ENCODE assay signal across 11 cellular contexts in the genomic region with DNA sequence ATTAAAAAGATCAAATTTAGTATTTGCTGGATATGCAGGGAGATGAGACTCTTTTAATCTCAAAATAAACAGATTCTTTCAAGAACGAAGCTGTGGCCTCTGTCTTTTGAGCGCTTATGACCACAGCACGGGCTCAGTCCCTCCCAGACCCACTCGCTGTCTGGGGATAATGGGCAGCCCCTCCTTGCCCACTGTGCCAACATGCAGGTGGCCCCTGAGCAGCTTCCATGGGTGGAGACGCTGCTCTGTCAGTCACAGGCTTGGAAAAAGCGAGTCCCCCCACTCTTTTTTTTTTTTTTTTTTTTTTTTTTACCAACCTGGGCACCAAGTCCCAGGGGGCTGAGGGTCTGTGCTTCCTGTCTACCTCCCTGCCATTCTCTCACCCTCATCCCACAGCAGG.
DNase-seq lines count a peak whose midpoint lies in the region; ATAC-seq and TF ChIP-seq lines count a peak whose summit lies in the region.
"Had no signal": no experiment of that assay in that cellular context is flagged by ENCODE, and none has a peak within 500 bp of the region (broad histone marks: within the 10 kb centered on the region; RNA-seq: fewer than 3 reads in every experiment).

No MANE protein-coding gene starts in this region.

- H3K23ac ChIP-seq in trophoblast cell (ENCODE audit: low read length), result no peak overlapping the region

- H4K91ac ChIP-seq in trophoblast cell (ENCODE audit: low read depth, low read length), result peak overlapping the region; percentile 94

- ATAC-seq in HG02588 (IDR thresholded peaks at IDR 0.05; ENCODE audit: unreplicated experiment), result no peak
- ATAC-seq: gastrocnemius medialis had no signal

- H3K79me2 ChIP-seq in trophoblast cell (ENCODE audit: control insufficient read depth, insufficient read depth, low read length, poor library complexity), result peaks cover 4% of the 10 kb centered on the region

- peak overlapping the region in 6 of 11 experiments; percentile 9 to 58 (median 23); a peak in 10 of 22 replicates for H3K9ac ChIP-seq in BLaER1 treated with 17β-estradiol and CSF1 and Interleukin-3, amounts not matched to agents 10 nM and 100 nM
- H3K9ac ChIP-seq in trophoblast cell (ENCODE audit: low read length), result no peak overlapping the region

- intact Hi-C loops in esophagus muscularis mucosa (cut with DNase I), result no loop called here

- H3K79me1 ChIP-seq in trophoblast cell (ENCODE audit: low read length), result peaks cover 19% of the 10 kb centered on the region

- no peak for TF ChIP-seq POLR2A in esophagus muscularis mucosa (IDR thresholded peaks at IDR 0.05; ENCODE audit: low read depth)

- no peak for TF ChIP-seq EP300 in esophagus muscularis mucosa (IDR thresholded peaks at IDR 0.05)

- WGBS in esophagus muscularis mucosa, result 84% methylated on average over 6 of the region's 6 CpGs
- WGBS in trophoblast cell (ENCODE audit: extremely low coverage, insufficient coverage, insufficient read length), result no CpG with 5 or more reads among the region's 6 CpGs

- peak overlapping the region; percentile 77 for H2BK5ac ChIP-seq in trophoblast cell (ENCODE audit: low read depth, low read length, poor library complexity)

- peak overlapping the region; percentile 42 for H4K8ac ChIP-seq in trophoblast cell (ENCODE audit: low read depth, low read length)

- H3K14ac ChIP-seq in trophoblast cell (ENCODE audit: low read length), result peak overlapping the region; percentile 85

- H2AFZ ChIP-seq in trophoblast cell (ENCODE audit: insufficient read depth, low read length, poor library complexity), result peak overlapping the region; percentile 59

- H4K20me1 ChIP-seq in BLaER1 treated with 17β-estradiol and CSF1 and Interleukin-3, amounts not matched to agents 10 nM and 100 nM, result peaks cover 0 to 6% (median 0%) of the 10 kb centered on the region in 11 experiments; a peak in 1 of 22 replicates

- H3K4me2 ChIP-seq in BLaER1 treated with 17β-estradiol and CSF1 and Interleukin-3, amounts not matched to agents 10 nM and 100 nM, result peak overlapping the region; percentile 47 to 80 (median 63)
- no peak overlapping the region for H3K4me2 ChIP-seq in trophoblast cell (ENCODE audit: low read length)

- peak overlapping the region; percentile 82 for H2BK120ac ChIP-seq in trophoblast cell (ENCODE audit: insufficient read depth, low read length, poor library complexity)

- H3K4me3 ChIP-seq in BLaER1 treated with 17β-estradiol and CSF1 and Interleukin-3, amounts not matched to agents 10 nM and 100 nM, result no peak overlapping the region
- H3K4me3 ChIP-seq in SJSA1 (no peak overlapping the region), esophagus muscularis mucosa (no peak overlapping the region), trophoblast cell (ENCODE audit: low read depth, low read length) (no peak overlapping the region)
- H3K4me3 ChIP-seq: gastrocnemius medialis had no signal

- no peaks in the 10 kb centered on the region for H3K36me3 ChIP-seq in BLaER1 treated with 17β-estradiol and CSF1 and Interleukin-3, amounts not matched to agents 10 nM and 100 nM
- H3K36me3 ChIP-seq in SJSA1, result peaks cover 10% of the 10 kb centered on the region; the same call in 1 of the 2 replicates
- H3K36me3 ChIP-seq in esophagus muscularis mucosa, result peaks cover 0 to 28% (median 13%) of the 10 kb centered on the region in 4 donors
- no peaks in the 10 kb centered on the region for H3K36me3 ChIP-seq in trophoblast cell (ENCODE audit: control insufficient read depth in 1 of 2, insufficient read depth in 2 of 2, low read length in 2 of 2)
- H3K36me3 ChIP-seq: gastrocnemius medialis had no signal

- peak overlapping the region; percentile 77 for H2AK5ac ChIP-seq in trophoblast cell (ENCODE audit: low read length)

- peaks cover 14 to 29% (median 19%) of the 10 kb centered on the region in 10 experiments for H3K4me1 ChIP-seq in BLaER1 treated with 17β-estradiol and CSF1 and Interleukin-3, amounts not matched to agents 10 nM and 100 nM
- peaks cover 37% of the 10 kb centered on the region for H3K4me1 ChIP-seq in SJSA1 (replicated peaks)
- peaks cover 16 to 28% (median 23%) of the 10 kb centered on the region in 4 donors for H3K4me1 ChIP-seq in esophagus muscularis mucosa
- H3K4me1 ChIP-seq in trophoblast cell (ENCODE audit: control insufficient read depth in 1 of 2, insufficient read depth in 2 of 2, low read length in 2 of 2), result peaks cover 29 to 33% of the 10 kb centered on the region in 2 experiments
- H3K4me1 ChIP-seq: gastrocnemius medialis had no signal

- H3K18ac ChIP-seq in trophoblast cell (ENCODE audit: low read length), result peak overlapping the region; percentile 48

- no peaks in the 10 kb centered on the region for H3K9me3 ChIP-seq in BLaER1 treated with 17β-estradiol and CSF1 and Interleukin-3, amounts not matched to agents 10 nM and 100 nM (replicated peaks in 1 of 11)
- H3K9me3 ChIP-seq in SJSA1 (replicated peaks) (no peaks in the 10 kb centered on the region), esophagus muscularis mucosa (no peaks in the 10 kb centered on the region), trophoblast cell (ENCODE audit: insufficient read depth, low read depth, low read length) (peaks cover 5% of the 10 kb centered on the region)
- H3K9me3 ChIP-seq: gastrocnemius medialis had no signal

- H3K27me3 ChIP-seq in BLaER1 treated with 17β-estradiol and CSF1 and Interleukin-3, amounts not matched to agents 10 nM and 100 nM, result peaks cover 0 to 27% (median 0%) of the 10 kb centered on the region in 11 experiments; a peak in 4 of 22 replicates
- no peaks in the 10 kb centered on the region for H3K27me3 ChIP-seq in SJSA1 (replicated peaks)
- H3K27me3 ChIP-seq in esophagus muscularis mucosa, result no peaks in the 10 kb centered on the region
- no peaks in the 10 kb centered on the region for H3K27me3 ChIP-seq in trophoblast cell (ENCODE audit: insufficient read depth, low read length)
- H3K27me3 ChIP-seq: gastrocnemius medialis had no signal

- no peak for TF ChIP-seq CTCF in esophagus muscularis mucosa (IDR thresholded peaks at IDR 0.05)

- no peak overlapping the region for H4K12ac ChIP-seq in trophoblast cell (ENCODE audit: low read depth, low read length)

- H3K27ac ChIP-seq in BLaER1 treated with 17β-estradiol and CSF1 and Interleukin-3, amounts not matched to agents 10 nM and 100 nM, result peak overlapping the region in 7 of 11 experiments; percentile 28 to 62 (median 51); a peak in 11 of 22 replicates
- peak overlapping the region; percentile 88 for H3K27ac ChIP-seq in SJSA1
- peak overlapping the region; percentile 23 to 78 (median 63) for H3K27ac ChIP-seq in esophagus muscularis mucosa (replicated peaks in 1 of 4)
- H3K27ac ChIP-seq in trophoblast cell (ENCODE audit: low read depth, low read length), result peak overlapping the region; percentile 57
- H3K27ac ChIP-seq: C4-2B had no signal

- H3K4ac ChIP-seq in trophoblast cell (ENCODE audit: low read depth, low read length), result no peak overlapping the region

- H2BK12ac ChIP-seq in trophoblast cell (ENCODE audit: low read length), result peak overlapping the region; percentile 86

- DNase-seq in SJSA1 (ENCODE audit: low read depth in 1 of 2, low spot score in 2 of 2), result peak in 1 of 2 experiments; percentile 12
- no peak for DNase-seq in esophagus muscularis mucosa (ENCODE audit: extremely low spot score)
- DNase-seq in trophoblast cell, result no peak
- no peak for DNase-seq in NCI-H1694 treated with DMSO at 0.1 percent for 48 hours (lab: John Stamatoyannopoulos, UW)
- DNase-seq in HuH-7.5 (ENCODE audit: low spot score), result no peak
- DNase-seq in NCI-H774 (lab: John Stamatoyannopoulos, UW), result no peak
- DNase-seq: activated B cell treated with CpG ODN at 0.5 μM for 24 hours, gastrocnemius medialis had no signal
